Comparison of ENCODE assay signal across 8 cellular contexts in the genomic region with DNA sequence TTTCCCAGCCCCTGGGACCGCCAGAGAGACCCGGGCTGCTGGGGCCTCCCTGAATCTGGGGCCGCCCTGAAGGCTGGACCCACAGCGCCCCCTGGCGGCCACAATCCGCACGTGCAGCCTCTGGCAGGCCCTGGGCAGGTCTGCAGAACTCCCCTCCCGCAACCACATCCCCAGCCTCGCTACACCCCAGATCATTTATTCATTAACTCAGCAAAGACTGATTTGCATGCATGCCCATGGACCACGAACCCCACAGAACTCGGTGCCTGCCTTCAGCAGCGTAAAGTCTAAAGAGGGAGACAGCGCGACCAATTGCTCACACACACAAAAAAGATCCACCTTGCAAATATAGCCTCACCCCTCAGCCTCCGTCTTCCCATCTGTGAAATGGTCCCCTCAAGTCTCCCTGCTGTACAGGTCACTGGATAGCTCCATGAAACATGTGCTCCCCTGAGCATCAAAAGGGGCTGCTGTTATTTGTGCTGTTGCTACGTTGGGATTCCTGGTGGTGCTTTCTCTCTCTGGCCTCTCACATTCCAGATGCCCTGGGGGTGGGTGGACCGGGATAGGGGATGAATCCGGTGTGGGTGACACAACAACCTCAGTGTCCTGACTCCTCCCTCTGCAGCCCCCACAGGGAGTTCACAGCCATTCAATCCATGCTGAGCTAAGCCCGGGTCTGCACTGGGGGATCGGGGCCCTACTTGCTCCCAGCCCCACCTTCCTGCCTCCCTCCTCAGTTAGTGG.
DNase-seq lines count a peak whose midpoint lies in the region; ATAC-seq and TF ChIP-seq lines count a peak whose summit lies in the region.

No MANE protein-coding gene starts in this region.

- peaks cover 26% of the 10 kb centered on the region for H3K4me1 Mint-ChIP-seq in central memory CD8-positive, alpha-beta T cell

- DNase-seq in GM13976 (ENCODE audit: low spot score) (peak; percentile 92), NCI-H2196 (lab: John Stamatoyannopoulos, UW; ENCODE audit: unreplicated experiment) (peak; percentile 65)
- DNase-seq in activated CD4-positive, CD25-positive, alpha-beta regulatory T cell treated with anti-CD3 and anti-CD28 coated beads, Interleukin-2, amount 50 U/mL, for 72 hours: peak; percentile 90
- DNase-seq in central memory CD8-positive, alpha-beta T cell (ENCODE audit: low spot score in 2 of 2): peak; percentile 79 to 80
- peak; percentile 70 to 80 (median 78) for DNase-seq in stimulated activated CD4-positive, alpha-beta T cell treated with anti-CD3 and anti-CD28 coated beads, TNF-alpha, amount 100 ng/mL, for 24 hours (ENCODE audit: low read depth in 3 of 3)

- 34% methylated on average over 20 of the region's 20 CpGs for WGBS in liver

- H3K27me3 ChIP-seq in liver (ENCODE audit: control insufficient read depth in 4 of 4, insufficient read depth in 4 of 4, low read length in 3 of 4): no peaks in the 10 kb centered on the region

- peak overlapping the region; percentile 59 for H3K4me3 Mint-ChIP-seq in central memory CD8-positive, alpha-beta T cell

- peak overlapping the region; percentile 84 for H3K27ac Mint-ChIP-seq in central memory CD8-positive, alpha-beta T cell (ENCODE audit: low read depth)

- peak; percentile 68 for ATAC-seq in HG02885 (IDR thresholded peaks at IDR 0.05; ENCODE audit: poor library complexity, unreplicated experiment)
- peak; percentile 67 for ATAC-seq in central memory CD8-positive, alpha-beta T cell (replicated peaks; ENCODE audit: extremely low read depth, poor library complexity, severe bottlenecking)

- no peaks in the 10 kb centered on the region for H3K36me3 ChIP-seq in liver (ENCODE audit: control insufficient read depth in 4 of 4, insufficient read depth in 3 of 4, low read depth in 1 of 4, low read length in 3 of 4)

- peaks cover 31% of the 10 kb centered on the region for H3K27me3 Mint-ChIP-seq in central memory CD8-positive, alpha-beta T cell

- TF ChIP-seq RAD21 in liver (IDR thresholded peaks at IDR 0.05): peak; percentile 97 to 99

- peaks cover 2 to 10% (median 6%) of the 10 kb centered on the region in 4 donors for H3K9me3 ChIP-seq in liver (ENCODE audit: control insufficient read depth in 4 of 4, low read length in 3 of 4)

- in situ Hi-C loops in GM13976 (cut with MboI; ENCODE audit: low sequenced_read_pairs, unreplicated experiment): loop anchor here (10.0 to 25.0 kb wide), 2 partner anchors 202 to 380 kb away; partner anchors contain the start of gene NCOR2

- no peak overlapping the region for H3K4me3 ChIP-seq in liver (ENCODE audit: low read depth in 1 of 3, low read length in 3 of 3)

- TF ChIP-seq CTCF in 22Rv1 (IDR thresholded peaks at IDR 0.05) (peak; percentile 99), GM13976 (IDR thresholded peaks at IDR 0.05; ENCODE audit: borderline replicate concordance, control extremely low read depth, extremely low read depth, insufficient read depth, missing control alignments) (peak; percentile 96), liver (IDR thresholded peaks at IDR 0.05; ENCODE audit: low read depth, low read length, missing input control) (peak; percentile 97)

- H3K9ac ChIP-seq in liver (ENCODE audit: low read depth in 1 of 2, low read length in 2 of 2): no peak overlapping the region

- H3K27ac ChIP-seq in 22Rv1: no peak overlapping the region
- H3K27ac ChIP-seq in liver (ENCODE audit: low read depth in 1 of 2, low read length in 2 of 2): no peak overlapping the region

- peaks cover 14% of the 10 kb centered on the region for H3K36me3 Mint-ChIP-seq in central memory CD8-positive, alpha-beta T cell (ENCODE audit: insufficient read depth)

- H3K4me1 ChIP-seq in liver (ENCODE audit: control insufficient read depth in 4 of 4, insufficient read depth in 4 of 4, low read length in 3 of 4): peaks cover 3 to 17% (median 6%) of the 10 kb centered on the region in 4 donors

- H3K9me3 Mint-ChIP-seq in central memory CD8-positive, alpha-beta T cell: no peaks in the 10 kb centered on the region

TF ChIP-seq in liver, 16 proteins besides CTCF, POLR2A, EP300 and RAD21:
- no peak for TF ChIP-seq FOXA1 (IDR thresholded peaks at IDR 0.05)
- TF ChIP-seq EGR1 (IDR thresholded peaks at IDR 0.05; ENCODE audit: low read depth in 2 of 2): no peak
- TF ChIP-seq TAF1 (conservative IDR thresholded peaks at IDR 0.05): no peak
- TF ChIP-seq, protein P1, sequence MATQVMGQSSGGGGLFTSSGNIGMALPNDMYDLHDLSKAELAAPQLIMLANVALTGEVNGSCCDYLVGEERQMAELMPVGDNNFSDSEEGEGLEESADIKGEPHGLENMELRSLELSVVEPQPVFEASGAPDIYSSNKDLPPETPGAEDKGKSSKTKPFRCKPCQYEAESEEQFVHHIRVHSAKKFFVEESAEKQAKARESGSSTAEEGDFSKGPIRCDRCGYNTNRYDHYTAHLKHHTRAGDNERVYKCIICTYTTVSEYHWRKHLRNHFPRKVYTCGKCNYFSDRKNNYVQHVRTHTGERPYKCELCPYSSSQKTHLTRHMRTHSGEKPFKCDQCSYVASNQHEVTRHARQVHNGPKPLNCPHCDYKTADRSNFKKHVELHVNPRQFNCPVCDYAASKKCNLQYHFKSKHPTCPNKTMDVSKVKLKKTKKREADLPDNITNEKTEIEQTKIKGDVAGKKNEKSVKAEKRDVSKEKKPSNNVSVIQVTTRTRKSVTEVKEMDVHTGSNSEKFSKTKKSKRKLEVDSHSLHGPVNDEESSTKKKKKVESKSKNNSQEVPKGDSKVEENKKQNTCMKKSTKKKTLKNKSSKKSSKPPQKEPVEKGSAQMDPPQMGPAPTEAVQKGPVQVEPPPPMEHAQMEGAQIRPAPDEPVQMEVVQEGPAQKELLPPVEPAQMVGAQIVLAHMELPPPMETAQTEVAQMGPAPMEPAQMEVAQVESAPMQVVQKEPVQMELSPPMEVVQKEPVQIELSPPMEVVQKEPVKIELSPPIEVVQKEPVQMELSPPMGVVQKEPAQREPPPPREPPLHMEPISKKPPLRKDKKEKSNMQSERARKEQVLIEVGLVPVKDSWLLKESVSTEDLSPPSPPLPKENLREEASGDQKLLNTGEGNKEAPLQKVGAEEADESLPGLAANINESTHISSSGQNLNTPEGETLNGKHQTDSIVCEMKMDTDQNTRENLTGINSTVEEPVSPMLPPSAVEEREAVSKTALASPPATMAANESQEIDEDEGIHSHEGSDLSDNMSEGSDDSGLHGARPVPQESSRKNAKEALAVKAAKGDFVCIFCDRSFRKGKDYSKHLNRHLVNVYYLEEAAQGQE (IDR thresholded peaks at IDR 0.05): no peak
- no peak for TF ChIP-seq FOXA2 (IDR thresholded peaks at IDR 0.05)
- no peak for TF ChIP-seq HNF4A (conservative IDR thresholded peaks at IDR 0.05)
